In genomic region chr22:41589601-41590365, GRCh38 we compare ENCODE assay signal across 8 cellular contexts. TPM values are rescaled to one million over a fixed set of nuclear protein-coding genes. Genes with fewer than 3 reads are reported as not detected.
A peak's percentile ranks its signal among the peaks of the same experiment; 100 is the strongest.
DNase-seq lines count a peak whose midpoint lies in the region; ATAC-seq and TF ChIP-seq lines count a peak whose summit lies in the region.

TSS of gene PMM1 (minus strand) at chr22:41589840. CDS start at chr22:41589805, 35 bp downstream.

- H3K27ac Mint-ChIP-seq in activated B cell treated with CpG ODN at 0.5 μM for 24 hours: peak within 1 kb of the TSS; percentile 88

- H3K9me3 Mint-ChIP-seq in activated B cell treated with CpG ODN at 0.5 μM for 24 hours: no peaks in the 10 kb centered on the region

- peak; percentile 86 for ATAC-seq in HG03196 (IDR thresholded peaks at IDR 0.05; ENCODE audit: unreplicated experiment)
- ATAC-seq in activated B cell treated with CpG ODN at 0.5 μM for 24 hours (ENCODE audit: low read depth): peak; percentile 98

- peak within 1 kb of the TSS; percentile 91 for H3K4me3 Mint-ChIP-seq in activated B cell treated with CpG ODN at 0.5 μM for 24 hours

- in situ Hi-C loops in GM18951 (cut with MboI; ENCODE audit: low sequenced_read_pairs, unreplicated experiment): no loop called here

- H3K27ac ChIP-seq in caudate nucleus (ENCODE audit: low read depth, low read length) (peak within 1 kb of the TSS; percentile 83), spleen (peak within 1 kb of the TSS; percentile 51 to 86 (median 78))

- peaks cover 12% of the 10 kb centered on the region for H3K4me1 Mint-ChIP-seq in activated B cell treated with CpG ODN at 0.5 μM for 24 hours

- CTCF ChIA-PET in activated B cell treated with CpG ODN at 0.5 μM for 24 hours (lab: Charles Lee): interaction anchor here (1.2 to 2.2 kb wide), 3 partner anchors 31 to 186 kb away, joined by 3 to 8 read pairs (median 6); partner anchors contain the start of genes DESI1, POLR3H and XRCC6

- 0 to 1% (median 1%) methylated on average over 37 to 54 of the region's 54 CpGs for WGBS in spleen, 5 donors

- H3K4me3 ChIP-seq in spleen: peak within 1 kb of the TSS; percentile 53 to 96 (median 78)

- H3K9me3 ChIP-seq in spleen: no peaks in the 10 kb centered on the region

- intact Hi-C loops in activated B cell treated with CpG ODN at 0.5 μM for 24 hours (cut with micrococcal nuclease): loop anchor here (1.0 kb wide), 4 partner anchors 32 to 208 kb away; partner anchors contain the start of genes DESI1, POLR3H, TEF and XRCC6
- intact Hi-C loops in spleen (cut with DNase I; ENCODE audit: low total_unique reads): no loop called here

- peaks cover 0 to 10% (median 3%) of the 10 kb centered on the region in 6 donors for H3K36me3 ChIP-seq in spleen

- peaks cover 10 to 32% (median 20%) of the 10 kb centered on the region in 6 donors for H3K4me1 ChIP-seq in spleen

- TF ChIP-seq CTCF in activated B cell treated with CpG ODN at 0.5 μM for 24 hours (IDR thresholded peaks at IDR 0.05): no peak
- TF ChIP-seq CTCF in spleen (IDR thresholded peaks at IDR 0.05 in 8 of 11, conservative IDR thresholded peaks at IDR 0.05 in 3 of 11): no peak

- DNase-seq in AG08395 (ENCODE audit: low spot score): peak; percentile 100
- DNase-seq in NCI-H345 (lab: John Stamatoyannopoulos, UW): peak; percentile 99
- peak; percentile 98 for DNase-seq in activated B cell treated with CpG ODN at 0.5 μM for 24 hours
- peak; percentile 84 to 100 (median 100) for DNase-seq in caudate nucleus (lab: John Stamatoyannopoulos, UW)
- peak; percentile 97 for DNase-seq in inferior parietal cortex (ENCODE audit: extremely low spot score)
- DNase-seq in spleen: peak; percentile 100

- no peaks in the 10 kb centered on the region for H3K27me3 ChIP-seq in spleen (replicated peaks in 1 of 7)

- H3K27me3 Mint-ChIP-seq in activated B cell treated with CpG ODN at 0.5 μM for 24 hours: no peaks in the 10 kb centered on the region

- TF ChIP-seq POLR2A in GM18951 (IDR thresholded peaks at IDR 0.05; ENCODE audit: extremely low read depth, insufficient read depth, insufficient read length) (peak; percentile 78), spleen (IDR thresholded peaks at IDR 0.05) (peak; percentile 7 to 84 (median 68))

- peaks cover 6% of the 10 kb centered on the region for H3K36me3 Mint-ChIP-seq in activated B cell treated with CpG ODN at 0.5 μM for 24 hours (ENCODE audit: low read depth)

- POLR2A ChIA-PET in activated B cell treated with CpG ODN at 0.5 μM for 24 hours (lab: Charles Lee): interaction anchor here (0.6 to 2.8 kb wide), 24 partner anchors 12 to 1025 kb away, joined by 3 to 63 read pairs (median 4); partner anchors contain the start of genes ACO2, CCDC134, DESI1 and PHF5A

RNA-seq across cellular contexts. Expression of gene PMM1, which starts in this region (rescaled TPM):
- total RNA-seq in activated B cell treated with CpG ODN at 0.5 μM for 24 hours: 13.0 and 15.1 TPM in 2 replicates
- 10 to 100 TPM; 15.1 to 25.0 (median 15.9) TPM for total RNA-seq in spleen
- polyA plus RNA-seq in spleen: 10 to 100 TPM; 18.9 to 20.2 (median 20.2) TPM

Comparison
In these comparisons a context has a peak if more than half of its experiments do, and no peak if none do; other contexts are left out.
1. Peak in every context shown above with its lines: DNase-seq, ATAC-seq, H3K4me3 ChIP-seq and H3K27ac ChIP-seq.